Comparison of ENCODE assay signal across 8 cellular contexts in the genomic region with DNA sequence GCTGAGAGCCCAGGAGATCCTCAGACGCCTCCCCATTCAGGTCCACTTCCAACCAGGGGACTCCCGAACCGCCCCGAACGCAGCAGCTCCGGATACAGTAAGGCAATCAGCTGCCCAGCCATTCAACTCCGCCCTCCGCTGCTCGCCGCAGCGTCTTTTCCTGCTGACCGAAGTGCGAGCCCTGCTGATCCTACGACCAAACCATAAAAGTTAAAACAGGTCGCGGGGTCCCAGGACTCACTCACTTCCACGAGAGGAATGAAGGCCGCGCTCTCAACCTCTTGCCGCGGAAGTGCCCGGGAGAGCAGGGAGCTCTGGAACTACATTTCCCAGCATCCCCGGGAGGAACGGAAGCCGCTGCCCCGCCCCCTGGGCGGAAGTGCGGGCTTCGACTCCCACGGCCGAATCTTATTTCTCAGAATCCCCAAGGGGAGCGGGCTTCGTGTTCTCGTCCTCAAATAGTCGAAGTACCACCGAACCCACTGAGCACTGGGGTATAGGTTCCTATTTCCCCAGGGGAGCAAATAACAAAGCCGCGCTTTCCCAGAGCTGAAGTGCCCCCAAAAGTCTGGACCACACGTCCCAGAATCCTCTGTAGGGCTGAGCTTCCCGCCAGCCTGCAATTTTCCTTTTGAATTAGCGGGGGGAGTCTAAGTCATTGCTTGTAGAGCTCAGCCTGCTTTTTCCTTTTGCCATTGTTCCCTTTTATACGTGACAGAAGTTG. TPM values are rescaled to one million over a fixed set of nuclear protein-coding genes. Genes with fewer than 3 reads are reported as not detected.
A peak's percentile ranks its signal among the peaks of the same experiment; 100 is the strongest.
DNase-seq lines count a peak whose midpoint lies in the region; ATAC-seq and TF ChIP-seq lines count a peak whose summit lies in the region.

A gene (minus strand): TSS at position 298 of the 724 bp plus-strand sequence. CDS start 13,097 bp downstream, outside the sequence.

- peaks cover 13% of the 10 kb centered on the region for H3K4me1 ChIP-seq in CD8-positive, alpha-beta memory T cell (ENCODE audit: insufficient read depth, low read length)

- H3K4me3 ChIP-seq in CD8-positive, alpha-beta memory T cell (ENCODE audit: low read length), result peak within 1 kb of the TSS; percentile 73

- H3K36me3 Mint-ChIP-seq in CD8-positive, alpha-beta memory T cell, result peaks cover 14 to 41% (median 30%) of the 10 kb centered on the region in 3 donors
- H3K36me3 Mint-ChIP-seq in effector memory CD8-positive, alpha-beta T cell (ENCODE audit: insufficient read depth), result peaks cover 20% of the 10 kb centered on the region
- peaks cover 20% of the 10 kb centered on the region for H3K36me3 Mint-ChIP-seq in memory B cell

- ATAC-seq in effector memory CD8-positive, alpha-beta T cell (replicated peaks), result peak; percentile 97
- peak; percentile 98 for ATAC-seq in memory B cell (ENCODE audit: low read depth)

- peaks cover 3 to 7% (median 5%) of the 10 kb centered on the region in 5 donors for H3K9me3 Mint-ChIP-seq in CD8-positive, alpha-beta memory T cell
- H3K9me3 Mint-ChIP-seq in effector memory CD8-positive, alpha-beta T cell, result no peaks in the 10 kb centered on the region
- peaks cover under 1% of the 10 kb centered on the region for H3K9me3 Mint-ChIP-seq in memory B cell

- H3K27me3 Mint-ChIP-seq in CD8-positive, alpha-beta memory T cell, result peaks cover 3 to 4% of the 10 kb centered on the region in 2 donors
- peaks cover 0 to under 1% of the 10 kb centered on the region in 2 donors for H3K27me3 Mint-ChIP-seq in effector memory CD8-positive, alpha-beta T cell
- no peaks in the 10 kb centered on the region for H3K27me3 Mint-ChIP-seq in memory B cell

- peak; percentile 78 to 89 (median 83) for DNase-seq in CD8-positive, alpha-beta memory T cell
- peak; percentile 89 for DNase-seq in GM20000 (ENCODE audit: low spot score)
- peak; percentile 88 for DNase-seq in HT1080 (ENCODE audit: low read depth)
- peak; percentile 68 for DNase-seq in NOMO-1 treated with dmso at 0.1 percent for 144 hours (lab: John Stamatoyannopoulos, UW; ENCODE audit: unreplicated experiment)
- DNase-seq in activated CD8-positive, alpha-beta memory T cell treated with anti-CD3 and anti-CD28 coated beads for 48 hours (ENCODE audit: low read depth in 2 of 3, low spot score in 2 of 3), result peak; percentile 53 to 76 (median 71)
- DNase-seq in effector memory CD8-positive, alpha-beta T cell, result peak; percentile 82 to 86 (median 82)
- peak; percentile 77 to 78 for DNase-seq in memory B cell (ENCODE audit: low spot score in 2 of 2)
- peak; percentile 72 for DNase-seq in stimulated activated CD8-positive, alpha-beta memory T cell treated with anti-CD3 and anti-CD28 coated beads, Interleukin-12 subunit alpha, Interleukin-12 subunit beta, amount 100 ng/mL, for 24 hours (ENCODE audit: extremely low read depth)

- peak within 1 kb of the TSS; percentile 94 to 97 (median 97) for H3K4me3 Mint-ChIP-seq in CD8-positive, alpha-beta memory T cell
- H3K4me3 Mint-ChIP-seq in effector memory CD8-positive, alpha-beta T cell, result peak within 1 kb of the TSS; percentile 90 to 91
- peak within 1 kb of the TSS; percentile 93 for H3K4me3 Mint-ChIP-seq in memory B cell

- H3K27ac ChIP-seq in CD8-positive, alpha-beta memory T cell (ENCODE audit: low read depth, low read length), result peak within 1 kb of the TSS; percentile 77

- CTCF ChIA-PET in CD8-positive, alpha-beta memory T cell (lab: Charles Lee), result interaction anchor here (0.6 to 1.9 kb wide), 5 partner anchors 13 to 160 kb away, joined by 3 to 8 read pairs (median 3); a partner anchor contains a TSS

- H3K36me3 ChIP-seq in CD8-positive, alpha-beta memory T cell (ENCODE audit: insufficient read depth, low read length), result peaks cover 18% of the 10 kb centered on the region

- H3K27me3 ChIP-seq in CD8-positive, alpha-beta memory T cell (ENCODE audit: insufficient read depth, low read length, poor library complexity, severe bottlenecking), result no peaks in the 10 kb centered on the region

- H3K9me3 ChIP-seq in CD8-positive, alpha-beta memory T cell (ENCODE audit: low read length), result no peaks in the 10 kb centered on the region

- TF ChIP-seq CTCF in GM20000 (IDR thresholded peaks at IDR 0.05; ENCODE audit: extremely low read depth, missing control alignments), result no peak

- peak within 1 kb of the TSS; percentile 86 to 98 (median 94) for H3K27ac Mint-ChIP-seq in CD8-positive, alpha-beta memory T cell
- H3K27ac Mint-ChIP-seq in effector memory CD8-positive, alpha-beta T cell, result peak within 1 kb of the TSS; percentile 94 to 96
- H3K27ac Mint-ChIP-seq in memory B cell, result peak within 1 kb of the TSS; percentile 81

- POLR2A ChIA-PET in CD8-positive, alpha-beta memory T cell (lab: Charles Lee), result interaction anchor here (0.5 to 1.2 kb wide), 5 partner anchors 66 to 565 kb away, joined by 3 to 4 read pairs (median 4); a partner anchor contains a TSS

- peaks cover 29 to 50% (median 43%) of the 10 kb centered on the region in 3 donors for H3K4me1 Mint-ChIP-seq in CD8-positive, alpha-beta memory T cell
- peaks cover 17 to 19% of the 10 kb centered on the region in 2 donors for H3K4me1 Mint-ChIP-seq in effector memory CD8-positive, alpha-beta T cell (ENCODE audit: low read depth in 2 of 2)
- H3K4me1 Mint-ChIP-seq in memory B cell, result peaks cover 7% of the 10 kb centered on the region

RNA-seq across cellular contexts. Expression of the gene that starts here (rescaled TPM):
- 10 to 100 TPM; 10.0 to 11.7 TPM for total RNA-seq in CD8-positive, alpha-beta memory T cell
- 15.0 TPM for polyA plus RNA-seq in CD8-positive, alpha-beta memory T cell
- total RNA-seq in HT1080 (2014; rRNA removed; shearing (Covaris generic)), result 22.8 and 25.4 TPM in 2 replicates
- 15.3 and 15.8 TPM in 2 replicates for polyA plus RNA-seq in HT1080 (2015; cell fraction: cytosol; rRNA removed)
- polyA plus RNA-seq in HT1080 (2015; cell fraction: nucleus; rRNA removed), result 20.3 and 20.6 TPM in 2 replicates

Comparison
In these comparisons a context has a peak if more than half of its experiments do, and no peak if none do; other contexts are left out.
1. Peak in every context shown above with its lines: DNase-seq, ATAC-seq, H3K4me3 ChIP-seq and H3K27ac ChIP-seq.